Comparison of ENCODE assay signal across 21 cellular contexts in genomic region chr17:46128453-46128852, GRCh38.
DNase-seq lines count a peak whose midpoint lies in the region; ATAC-seq and TF ChIP-seq lines count a peak whose summit lies in the region.
"Had no signal": no experiment of that assay in that cellular context is flagged by ENCODE, and none has a peak within 500 bp of the region (broad histone marks: within the 10 kb centered on the region; RNA-seq: fewer than 3 reads in every experiment).

No MANE protein-coding gene starts in this region.

- CTCF ChIA-PET in activated CD4-positive, alpha-beta T cell treated with anti-CD3 and anti-CD28 coated beads for 36 hours (lab: Charles Lee), result interaction anchor here (1.3 kb wide), 1 partner anchor 9 kb away, joined by 5 read pairs; no protein-coding TSS in a partner anchor
- CTCF ChIA-PET in WTC11 (lab: Charles Lee), result interaction anchor here (0.7 to 1.9 kb wide), 2 partner anchors 8 to 65 kb away, joined by 3 to 8 read pairs; partner anchors contain the start of gene KANSL1

- peaks cover 91% of the 10 kb centered on the region for H3K4me1 Mint-ChIP-seq in activated CD4-positive, alpha-beta T cell treated with anti-CD3 and anti-CD28 coated beads for 36 hours
- peaks cover 84% of the 10 kb centered on the region for H3K4me1 Mint-ChIP-seq in WTC11
- peaks cover 71% of the 10 kb centered on the region for H3K4me1 Mint-ChIP-seq in stimulated activated effector memory CD8-positive, alpha-beta T cell treated with anti-CD3 and anti-CD28 coated beads, Interleukin-12 subunit alpha, Interleukin-12 subunit beta, amount 100 ng/mL, for 72 hours

- no peak for TF ChIP-seq CTCF in WTC11 (IDR thresholded peaks at IDR 0.05)

- POLR2A ChIA-PET in activated CD4-positive, alpha-beta T cell treated with anti-CD3 and anti-CD28 coated beads for 36 hours (lab: Charles Lee), result no interaction called here
- POLR2A ChIA-PET in WTC11 (lab: Charles Lee), result no interaction called here

- no peaks in the 10 kb centered on the region for H3K27me3 Mint-ChIP-seq in activated CD4-positive, alpha-beta T cell treated with anti-CD3 and anti-CD28 coated beads for 36 hours
- H3K27me3 Mint-ChIP-seq in WTC11 (ENCODE audit: low read depth), result no peaks in the 10 kb centered on the region
- H3K27me3 Mint-ChIP-seq: activated CD4-positive, alpha-beta memory T cell treated with anti-CD3 and anti-CD28 coated beads, Interleukin-2, amount 10 ng/mL, durations not matched to agents 7 days and 5 days had no signal

- intact Hi-C loops in activated CD4-positive, alpha-beta T cell treated with anti-CD3 and anti-CD28 coated beads for 36 hours (cut with DNase I, micrococcal nuclease), result no loop called here
- intact Hi-C loops in left ventricle myocardium superior (cut with micrococcal nuclease), result no loop called here

- H3K9me3 Mint-ChIP-seq in activated CD4-positive, alpha-beta T cell treated with anti-CD3 and anti-CD28 coated beads for 36 hours (ENCODE audit: low read depth), result no peaks in the 10 kb centered on the region
- no peaks in the 10 kb centered on the region for H3K9me3 Mint-ChIP-seq in WTC11
- H3K9me3 Mint-ChIP-seq in stimulated activated effector memory CD8-positive, alpha-beta T cell treated with anti-CD3 and anti-CD28 coated beads, Interleukin-12 subunit alpha, Interleukin-12 subunit beta, amount 100 ng/mL, for 72 hours, result no peaks in the 10 kb centered on the region
- H3K9me3 Mint-ChIP-seq: activated CD4-positive, alpha-beta memory T cell treated with anti-CD3 and anti-CD28 coated beads, Interleukin-2, amount 10 ng/mL, durations not matched to agents 7 days and 5 days had no signal

- H3K27ac Mint-ChIP-seq in activated CD4-positive, alpha-beta T cell treated with anti-CD3 and anti-CD28 coated beads for 36 hours, result no peak overlapping the region
- peak overlapping the region; percentile 3; the same call in 1 of the 2 replicates for H3K27ac Mint-ChIP-seq in WTC11
- H3K27ac Mint-ChIP-seq in stimulated activated effector memory CD8-positive, alpha-beta T cell treated with anti-CD3 and anti-CD28 coated beads, Interleukin-12 subunit alpha, Interleukin-12 subunit beta, amount 100 ng/mL, for 72 hours, result peak overlapping the region; percentile 1
- H3K27ac Mint-ChIP-seq: activated CD4-positive, alpha-beta memory T cell treated with anti-CD3 and anti-CD28 coated beads, Interleukin-2, amount 10 ng/mL, durations not matched to agents 7 days and 5 days had no signal

- ATAC-seq in activated CD4-positive, alpha-beta T cell treated with anti-CD3 and anti-CD28 coated beads for 36 hours, result peak; percentile 30
- no peak for ATAC-seq in WTC11
- ATAC-seq in left ventricle myocardium superior, result peak; percentile 66
- ATAC-seq in stimulated activated effector memory CD8-positive, alpha-beta T cell treated with anti-CD3 and anti-CD28 coated beads, Interleukin-12 subunit alpha, Interleukin-12 subunit beta, amount 100 ng/mL, for 72 hours, result no peak
- no peak for ATAC-seq in GM18519 (IDR thresholded peaks at IDR 0.05; ENCODE audit: low FRiP score, unreplicated experiment)
- ATAC-seq: lower lobe of right lung had no signal

- DNase-seq in activated CD4-positive, alpha-beta T cell treated with anti-CD3 and anti-CD28 coated beads for 36 hours, result no peak
- DNase-seq in activated CD4-positive, alpha-beta T cell treated with anti-CD3 and anti-CD28 coated beads, Interleukin-2, amount 50 U/mL, for 4 hours, result no peak
- DNase-seq in WTC11 (ENCODE audit: low spot score) (no peak), left ventricle myocardium superior (no peak), NAMALWA (ENCODE audit: low spot score) (no peak)
- no peak for DNase-seq in stimulated activated effector memory CD8-positive, alpha-beta T cell treated with anti-CD3 and anti-CD28 coated beads, Interleukin-12 subunit alpha, Interleukin-12 subunit beta, amount 100 ng/mL, for 72 hours (ENCODE audit: low spot score in 2 of 2)
- no peak for DNase-seq in stimulated activated naive CD4-positive, alpha-beta T cell treated with Interleukin-2 at 50 U/mL for 16 hours (lab: John Stamatoyannopoulos, UW)
- DNase-seq: activated CD4-positive, alpha-beta memory T cell treated with anti-CD3 and anti-CD28 coated beads, Interleukin-2, amount 10 ng/mL, durations not matched to agents 7 days and 5 days; adrenal gland; BE2C; DMS53; effector CD8-positive, alpha-beta T cell; glutamatergic neuron; KG1; lower lobe of right lung; NCI-H1048; NCI-H2029 treated with DMSO at 0.1 percent for 48 hours; stimulated activated CD4-positive, alpha-beta T cell treated with anti-CD3 and anti-CD28 coated beads, Interleukin-4, amount 100 ng/mL, for 24 hours; SW 1271; testis had no signal

- peaks cover 15% of the 10 kb centered on the region for H3K36me3 Mint-ChIP-seq in activated CD4-positive, alpha-beta T cell treated with anti-CD3 and anti-CD28 coated beads for 36 hours (ENCODE audit: low read depth)
- no peaks in the 10 kb centered on the region for H3K36me3 Mint-ChIP-seq in WTC11
- H3K36me3 Mint-ChIP-seq in stimulated activated effector memory CD8-positive, alpha-beta T cell treated with anti-CD3 and anti-CD28 coated beads, Interleukin-12 subunit alpha, Interleukin-12 subunit beta, amount 100 ng/mL, for 72 hours, result peaks cover under 1% of the 10 kb centered on the region

- no peak overlapping the region for H3K4me3 Mint-ChIP-seq in activated CD4-positive, alpha-beta T cell treated with anti-CD3 and anti-CD28 coated beads for 36 hours
- no peak overlapping the region for H3K4me3 Mint-ChIP-seq in WTC11
- H3K4me3 Mint-ChIP-seq in stimulated activated effector memory CD8-positive, alpha-beta T cell treated with anti-CD3 and anti-CD28 coated beads, Interleukin-12 subunit alpha, Interleukin-12 subunit beta, amount 100 ng/mL, for 72 hours, result no peak overlapping the region
- H3K4me3 Mint-ChIP-seq: activated CD4-positive, alpha-beta memory T cell treated with anti-CD3 and anti-CD28 coated beads, Interleukin-2, amount 10 ng/mL, durations not matched to agents 7 days and 5 days had no signal

TF ChIP-seq in WTC11, 78 proteins besides CTCF, POLR2A, EP300 and RAD21:
- no peak for TF ChIP-seq FOXP1 (CRISPR knock-in tag; IDR thresholded peaks at IDR 0.05; ENCODE audit: borderline replicate concordance)
- TF ChIP-seq CREB1 (CRISPR knock-in tag; IDR thresholded peaks at IDR 0.05), result no peak
- no peak for TF ChIP-seq RORB (CRISPR knock-in tag; IDR thresholded peaks at IDR 0.05)
- no peak for TF ChIP-seq SMAD3 (CRISPR knock-in tag; IDR thresholded peaks at IDR 0.05; ENCODE audit: borderline replicate concordance)
- TF ChIP-seq JUN (CRISPR knock-in tag; IDR thresholded peaks at IDR 0.05), result no peak
- TF ChIP-seq ZNF671 (CRISPR knock-in tag; IDR thresholded peaks at IDR 0.05), result no peak
- TF ChIP-seq, protein P1, sequence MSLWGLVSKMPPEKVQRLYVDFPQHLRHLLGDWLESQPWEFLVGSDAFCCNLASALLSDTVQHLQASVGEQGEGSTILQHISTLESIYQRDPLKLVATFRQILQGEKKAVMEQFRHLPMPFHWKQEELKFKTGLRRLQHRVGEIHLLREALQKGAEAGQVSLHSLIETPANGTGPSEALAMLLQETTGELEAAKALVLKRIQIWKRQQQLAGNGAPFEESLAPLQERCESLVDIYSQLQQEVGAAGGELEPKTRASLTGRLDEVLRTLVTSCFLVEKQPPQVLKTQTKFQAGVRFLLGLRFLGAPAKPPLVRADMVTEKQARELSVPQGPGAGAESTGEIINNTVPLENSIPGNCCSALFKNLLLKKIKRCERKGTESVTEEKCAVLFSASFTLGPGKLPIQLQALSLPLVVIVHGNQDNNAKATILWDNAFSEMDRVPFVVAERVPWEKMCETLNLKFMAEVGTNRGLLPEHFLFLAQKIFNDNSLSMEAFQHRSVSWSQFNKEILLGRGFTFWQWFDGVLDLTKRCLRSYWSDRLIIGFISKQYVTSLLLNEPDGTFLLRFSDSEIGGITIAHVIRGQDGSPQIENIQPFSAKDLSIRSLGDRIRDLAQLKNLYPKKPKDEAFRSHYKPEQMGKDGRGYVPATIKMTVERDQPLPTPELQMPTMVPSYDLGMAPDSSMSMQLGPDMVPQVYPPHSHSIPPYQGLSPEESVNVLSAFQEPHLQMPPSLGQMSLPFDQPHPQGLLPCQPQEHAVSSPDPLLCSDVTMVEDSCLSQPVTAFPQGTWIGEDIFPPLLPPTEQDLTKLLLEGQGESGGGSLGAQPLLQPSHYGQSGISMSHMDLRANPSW (CRISPR knock-in tag; conservative IDR thresholded peaks at IDR 0.05; ENCODE audit: low read depth), result no peak
- TF ChIP-seq NFE2L1 (CRISPR knock-in tag; IDR thresholded peaks at IDR 0.05), result no peak
- TF ChIP-seq, protein P2, sequence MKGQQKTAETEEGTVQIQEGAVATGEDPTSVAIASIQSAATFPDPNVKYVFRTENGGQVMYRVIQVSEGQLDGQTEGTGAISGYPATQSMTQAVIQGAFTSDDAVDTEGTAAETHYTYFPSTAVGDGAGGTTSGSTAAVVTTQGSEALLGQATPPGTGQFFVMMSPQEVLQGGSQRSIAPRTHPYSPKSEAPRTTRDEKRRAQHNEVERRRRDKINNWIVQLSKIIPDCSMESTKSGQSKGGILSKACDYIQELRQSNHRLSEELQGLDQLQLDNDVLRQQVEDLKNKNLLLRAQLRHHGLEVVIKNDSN (CRISPR knock-in tag; IDR thresholded peaks at IDR 0.05), result no peak
- no peak for TF ChIP-seq ZNF121 (CRISPR knock-in tag; IDR thresholded peaks at IDR 0.05)
- no peak for TF ChIP-seq ZBTB21 (CRISPR knock-in tag; IDR thresholded peaks at IDR 0.05; ENCODE audit: borderline replicate concordance)
- no peak for TF ChIP-seq MLX (CRISPR knock-in tag; IDR thresholded peaks at IDR 0.05)
- TF ChIP-seq JAZF1 (CRISPR knock-in tag; IDR thresholded peaks at IDR 0.05), result no peak
- no peak for TF ChIP-seq ESRRA (CRISPR knock-in tag; IDR thresholded peaks at IDR 0.05; ENCODE audit: borderline replicate concordance)
- no peak for TF ChIP-seq CBFB (CRISPR knock-in tag; IDR thresholded peaks at IDR 0.05; ENCODE audit: low read depth)
- no peak for TF ChIP-seq FOXJ3 (CRISPR knock-in tag; IDR thresholded peaks at IDR 0.05; ENCODE audit: borderline replicate concordance)
- TF ChIP-seq ZNF232 (CRISPR knock-in tag; IDR thresholded peaks at IDR 0.05), result no peak
- TF ChIP-seq IRF2 (CRISPR knock-in tag; IDR thresholded peaks at IDR 0.05; ENCODE audit: borderline replicate concordance, low read depth), result no peak
- no peak for TF ChIP-seq PRRX2 (CRISPR knock-in tag; IDR thresholded peaks at IDR 0.05)
- TF ChIP-seq SMAD4 (CRISPR knock-in tag; IDR thresholded peaks at IDR 0.05), result no peak

Comparison
In these comparisons a context has a peak if more than half of its experiments do, and no peak if none do; other contexts are left out.
1. ATAC-seq: peak in activated CD4-positive, alpha-beta T cell treated with anti-CD3 and anti-CD28 coated beads for 36 hours (single experiment) and left ventricle myocardium superior (single experiment); none in WTC11 (single experiment), stimulated activated effector memory CD8-positive, alpha-beta T cell treated with anti-CD3 and anti-CD28 coated beads, Interleukin-12 subunit alpha, Interleukin-12 subunit beta, amount 100 ng/mL, for 72 hours (single experiment) and GM18519 (single experiment).